In the genomic region with DNA sequence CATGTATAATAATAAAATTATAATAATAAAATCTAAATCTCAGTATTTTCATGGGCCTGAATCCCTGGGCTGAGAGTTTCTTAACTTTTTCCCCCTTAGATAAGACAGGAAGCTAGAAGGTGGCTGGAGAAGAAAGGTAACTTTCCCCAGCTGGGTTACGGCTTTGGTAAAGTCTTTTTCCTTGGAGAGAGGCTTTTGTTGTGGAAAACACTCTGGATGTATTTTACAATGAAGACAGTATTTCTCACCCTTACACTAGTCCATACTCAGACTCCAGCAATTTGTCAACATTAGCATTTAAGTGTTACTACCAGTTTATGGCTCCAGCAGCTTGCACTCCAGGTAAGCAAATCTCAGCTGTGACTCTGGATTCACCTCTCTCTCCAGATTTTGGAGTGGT, we compare ENCODE assay signal across 21 cellular contexts.
"Had no signal": no experiment of that assay in that cellular context is flagged by ENCODE, and none has a peak within 500 bp of the region (broad histone marks: within the 10 kb centered on the region; RNA-seq: fewer than 3 reads in every experiment).

No MANE protein-coding gene starts in this region.

- H3K27ac Mint-ChIP-seq: dendritic cell treated with granulocyte-macrophage colony-stimulating factor and Interleukin-4, amounts not matched to agents 40 ng/mL and 50 ng/mL, for 4 days; naive B cell; stimulated activated memory B cell treated with anti-CD40 and anti-IgM and Interleukin-4, amounts not matched to agents 10 μg/mL and 1 μg/mL and 100 μg/mL, for 72 hours; stimulated activated naive CD8-positive, alpha-beta T cell treated with anti-CD3 and anti-CD28 coated beads, Interleukin-15, Interleukin-2, amounts not matched to agents 100 ng/mL and 50 ng/mL, for 24 hours had no signal

- H3K27ac ChIP-seq: left ventricle myocardium inferior, parathyroid adenoma, psoas muscle, right lobe of liver, tibial artery, upper lobe of left lung, uterus had no signal

- H3K4me1 Mint-ChIP-seq: naive B cell, nephron had no signal

- DNase-seq: erythroblast; foreskin melanocyte; hippocampal formation; kidney; left cardiac atrium; left ventricle myocardium inferior; mesenchymal stem cell; naive B cell; psoas muscle; retina; right lobe of liver; stimulated activated CD4-positive, alpha-beta T cell treated with anti-CD3 and anti-CD28 coated beads, Interleukin-4, amount 100 ng/mL, for 24 hours; tibial artery; upper lobe of left lung; uterus had no signal

- H3K79me2 ChIP-seq: parathyroid adenoma had no signal

- H3K27me3 Mint-ChIP-seq: naive B cell; stimulated activated memory B cell treated with anti-CD40 and anti-IgM and Interleukin-4, amounts not matched to agents 10 μg/mL and 1 μg/mL and 100 μg/mL, for 72 hours; stimulated activated naive CD8-positive, alpha-beta T cell treated with anti-CD3 and anti-CD28 coated beads, Interleukin-15, Interleukin-2, amounts not matched to agents 100 ng/mL and 50 ng/mL, for 24 hours had no signal

- H3K36me3 ChIP-seq: left ventricle myocardium inferior, right lobe of liver, upper lobe of left lung, uterus had no signal

- H3K4me3 Mint-ChIP-seq: dendritic cell treated with granulocyte-macrophage colony-stimulating factor and Interleukin-4, amounts not matched to agents 40 ng/mL and 50 ng/mL, for 4 days; naive B cell; nephron; stimulated activated memory B cell treated with anti-CD40 and anti-IgM and Interleukin-4, amounts not matched to agents 10 μg/mL and 1 μg/mL and 100 μg/mL, for 72 hours; stimulated activated naive CD8-positive, alpha-beta T cell treated with anti-CD3 and anti-CD28 coated beads, Interleukin-15, Interleukin-2, amounts not matched to agents 100 ng/mL and 50 ng/mL, for 24 hours had no signal

- H3K9ac ChIP-seq: parathyroid adenoma had no signal

- H3K9me3 Mint-ChIP-seq: dendritic cell treated with granulocyte-macrophage colony-stimulating factor and Interleukin-4, amounts not matched to agents 40 ng/mL and 50 ng/mL, for 4 days; naive B cell; nephron; stimulated activated memory B cell treated with anti-CD40 and anti-IgM and Interleukin-4, amounts not matched to agents 10 μg/mL and 1 μg/mL and 100 μg/mL, for 72 hours; stimulated activated naive CD8-positive, alpha-beta T cell treated with anti-CD3 and anti-CD28 coated beads, Interleukin-15, Interleukin-2, amounts not matched to agents 100 ng/mL and 50 ng/mL, for 24 hours had no signal

- H3K4me3 ChIP-seq: left ventricle myocardium inferior, lung, psoas muscle, right lobe of liver, tibial artery, upper lobe of left lung, uterus had no signal

- ATAC-seq: left cardiac atrium; psoas muscle; right lobe of liver; stimulated activated memory B cell treated with anti-CD40 and anti-IgM and Interleukin-4, amounts not matched to agents 10 μg/mL and 1 μg/mL and 100 μg/mL, for 72 hours had no signal

- H3K9me3 ChIP-seq: left ventricle myocardium inferior, psoas muscle, right lobe of liver, tibial artery, upper lobe of left lung, uterus had no signal

- H3K27me3 ChIP-seq: right lobe of liver, tibial artery, upper lobe of left lung, uterus had no signal

- H3K4me1 ChIP-seq: left ventricle myocardium inferior, parathyroid adenoma, psoas muscle, right lobe of liver, upper lobe of left lung, uterus had no signal
